Comparison of ENCODE assay signal across 23 cellular contexts in genomic region chr5:4093970-4094369, GRCh38.
DNase-seq lines count a peak whose midpoint lies in the region; ATAC-seq and TF ChIP-seq lines count a peak whose summit lies in the region.
"Had no signal": no experiment of that assay in that cellular context is flagged by ENCODE, and none has a peak within 500 bp of the region (broad histone marks: within the 10 kb centered on the region; RNA-seq: fewer than 3 reads in every experiment).

No MANE protein-coding gene starts in this region.

- DNase-seq in Jurkat, Clone E6-1 (ENCODE audit: low read depth, low spot score): peak; percentile 83
- DNase-seq in neural crest cell (ENCODE audit: low read depth, low spot score) (no peak), DMS153 treated with DMSO at 0.1 percent for 48 hours (lab: John Stamatoyannopoulos, UW; ENCODE audit: unreplicated experiment) (no peak)
- DNase-seq: 8988T; ACHN; BE2C; C1 segment of cervical spinal cord; CD4-positive, alpha-beta memory T cell; CD4-positive, CD25-positive, alpha-beta regulatory T cell; CD8-positive, alpha-beta memory T cell; COR-L47; DMS 273 treated with DMSO at 0.1 percent for 48 hours; DMS153; DMS79 treated with DMSO at 0.1 percent for 48 hours; EL; GDM1 had no signal

- H3K27me3 ChIP-seq in BLaER1 treated with 17β-estradiol and CSF1 and Interleukin-3, amounts not matched to agents 10 nM and 100 nM: no peaks in the 10 kb centered on the region
- H3K27me3 ChIP-seq in Loucy (ENCODE audit: insufficient read depth, low read length, poor library complexity, severe bottlenecking): no peaks in the 10 kb centered on the region
- H3K27me3 ChIP-seq: BE2C had no signal

- H3K4me1 ChIP-seq in BLaER1 treated with 17β-estradiol and CSF1 and Interleukin-3, amounts not matched to agents 10 nM and 100 nM: peaks cover 15 to 48% (median 38%) of the 10 kb centered on the region in 10 experiments
- H3K4me1 ChIP-seq in Loucy (ENCODE audit: insufficient read depth, low read length, poor library complexity, severe bottlenecking): peaks cover 56% of the 10 kb centered on the region
- H3K4me1 ChIP-seq: BE2C had no signal

- H3K9me2 ChIP-seq in Loucy (replicated peaks; ENCODE audit: low read depth, low read length): no peaks in the 10 kb centered on the region

- H3K27me3 Mint-ChIP-seq in neural crest cell (ENCODE audit: low read depth): no peaks in the 10 kb centered on the region
- H3K27me3 Mint-ChIP-seq: CD4-positive, alpha-beta memory T cell; CD4-positive, CD25-positive, alpha-beta regulatory T cell; CD8-positive, alpha-beta memory T cell had no signal

- peaks cover 4% of the 10 kb centered on the region for H3K9me3 Mint-ChIP-seq in neural crest cell

- H2AFZ ChIP-seq in Loucy (ENCODE audit: low read length): peak overlapping the region; percentile 29; the same call in 1 of the 2 replicates

- no peak overlapping the region for H3K9ac ChIP-seq in BLaER1 treated with 17β-estradiol and CSF1 and Interleukin-3, amounts not matched to agents 10 nM and 100 nM
- H3K9ac ChIP-seq in Loucy (ENCODE audit: low read depth, low read length, poor library complexity, severe bottlenecking): peak overlapping the region; percentile 76

- H3F3A ChIP-seq in Loucy (ENCODE audit: low read depth): no peaks in the 10 kb centered on the region

- H3K27ac Mint-ChIP-seq in neural crest cell (ENCODE audit: unreplicated experiment): peak overlapping the region; percentile 16
- H3K27ac Mint-ChIP-seq: CD4-positive, alpha-beta memory T cell; CD4-positive, CD25-positive, alpha-beta regulatory T cell; CD8-positive, alpha-beta memory T cell had no signal

- no peaks in the 10 kb centered on the region for H3K4me1 Mint-ChIP-seq in neural crest cell
- H3K4me1 Mint-ChIP-seq: CD14-positive monocyte; CD4-positive, alpha-beta memory T cell; CD4-positive, CD25-positive, alpha-beta regulatory T cell; CD8-positive, alpha-beta memory T cell had no signal

- H3K9me3 ChIP-seq in BLaER1 treated with 17β-estradiol and CSF1 and Interleukin-3, amounts not matched to agents 10 nM and 100 nM (replicated peaks in 1 of 11): peaks cover 0 to 9% (median 3%) of the 10 kb centered on the region in 11 experiments; a peak in 8 of 22 replicates
- no peaks in the 10 kb centered on the region for H3K9me3 ChIP-seq in Loucy (ENCODE audit: insufficient read depth, low read depth, low read length)
- H3K9me3 ChIP-seq: BE2C had no signal

- peak overlapping the region in 3 of 11 experiments; percentile 16 to 57 (median 48); a peak in 4 of 22 replicates for H3K27ac ChIP-seq in BLaER1 treated with 17β-estradiol and CSF1 and Interleukin-3, amounts not matched to agents 10 nM and 100 nM

- H4K20me1 ChIP-seq in BLaER1 treated with 17β-estradiol and CSF1 and Interleukin-3, amounts not matched to agents 10 nM and 100 nM: no peaks in the 10 kb centered on the region
- H4K20me1 ChIP-seq in Loucy (ENCODE audit: insufficient read depth, low read length, poor library complexity, severe bottlenecking): no peaks in the 10 kb centered on the region

- TF ChIP-seq CTCF in Loucy (conservative IDR thresholded peaks at IDR 0.05; ENCODE audit: low read length): no peak
- TF ChIP-seq CTCF in neural crest cell (conservative IDR thresholded peaks at IDR 0.05): no peak

- H3K4me2 ChIP-seq in BLaER1 treated with 17β-estradiol and CSF1 and Interleukin-3, amounts not matched to agents 10 nM and 100 nM: peak overlapping the region in 6 of 11 experiments; percentile 1 to 47 (median 32); a peak in 7 of 22 replicates
- peak overlapping the region; percentile 84 for H3K4me2 ChIP-seq in Loucy (ENCODE audit: low read depth, low read length, poor library complexity, severe bottlenecking)

- no peaks in the 10 kb centered on the region for H3K79me2 ChIP-seq in Loucy (ENCODE audit: insufficient read depth, low read length)

- no peak for ATAC-seq in GM19395 (IDR thresholded peaks at IDR 0.05; ENCODE audit: unreplicated experiment)
- no peak for ATAC-seq in HG03039 (IDR thresholded peaks at IDR 0.05; ENCODE audit: unreplicated experiment)
- ATAC-seq in GM19328 (IDR thresholded peaks at IDR 0.05; ENCODE audit: unreplicated experiment): no peak
- ATAC-seq: GM12878 had no signal

- no peaks in the 10 kb centered on the region for H3K36me3 Mint-ChIP-seq in neural crest cell (ENCODE audit: low read depth)
- H3K36me3 Mint-ChIP-seq: CD14-positive monocyte; CD4-positive, alpha-beta memory T cell; CD4-positive, CD25-positive, alpha-beta regulatory T cell; CD8-positive, alpha-beta memory T cell had no signal

- H3K4me3 Mint-ChIP-seq in neural crest cell: no peak overlapping the region
- H3K4me3 Mint-ChIP-seq: CD14-positive monocyte; CD4-positive, alpha-beta memory T cell; CD4-positive, CD25-positive, alpha-beta regulatory T cell; CD8-positive, alpha-beta memory T cell had no signal

- no peaks in the 10 kb centered on the region for H3K36me3 ChIP-seq in BLaER1 treated with 17β-estradiol and CSF1 and Interleukin-3, amounts not matched to agents 10 nM and 100 nM
- H3K36me3 ChIP-seq in Loucy (ENCODE audit: insufficient read depth, low read length): no peaks in the 10 kb centered on the region
- H3K36me3 ChIP-seq: BE2C had no signal

- H3K4me3 ChIP-seq in BLaER1 treated with 17β-estradiol and CSF1 and Interleukin-3, amounts not matched to agents 10 nM and 100 nM: no peak overlapping the region
- no peak overlapping the region for H3K4me3 ChIP-seq in Jurkat, Clone E6-1 (ENCODE audit: low read length)
- H3K4me3 ChIP-seq in Loucy (ENCODE audit: low read length, poor library complexity, severe bottlenecking): peak overlapping the region; percentile 61
- H3K4me3 ChIP-seq: GM12878 had no signal
